Comparison of ENCODE assay signal across 11 cellular contexts in genomic region chr5:112329429-112330090, GRCh38.
DNase-seq lines count a peak whose midpoint lies in the region; ATAC-seq and TF ChIP-seq lines count a peak whose summit lies in the region.
"Had no signal": no experiment of that assay in that cellular context is flagged by ENCODE, and none has a peak within 500 bp of the region (broad histone marks: within the 10 kb centered on the region; RNA-seq: fewer than 3 reads in every experiment).

No MANE protein-coding gene starts in this region.

- H3K27ac ChIP-seq in DOHH2 (ENCODE audit: low read depth, low read length) (no peak overlapping the region), trophoblast cell (ENCODE audit: low read depth, low read length) (no peak overlapping the region)

- H3K9me3 ChIP-seq in DOHH2 (ENCODE audit: control insufficient read depth, insufficient read depth, low read length) (no peaks in the 10 kb centered on the region), trophoblast cell (ENCODE audit: insufficient read depth, low read depth, low read length) (no peaks in the 10 kb centered on the region)

- no peak overlapping the region for H3K27ac Mint-ChIP-seq in activated T-helper 17 cell treated with anti-CD3 and anti-CD28 coated beads, Interleukin-2, amount 50 U/mL, for 72 hours

- H3F3A ChIP-seq in DOHH2 (ENCODE audit: control insufficient read depth, insufficient read depth), result no peaks in the 10 kb centered on the region

- H4K20me1 ChIP-seq in DOHH2 (ENCODE audit: control insufficient read depth, insufficient read depth, low read depth, low read length), result no peaks in the 10 kb centered on the region

- H3K9ac ChIP-seq in trophoblast cell (ENCODE audit: low read length), result no peak overlapping the region

- H3K23ac ChIP-seq in trophoblast cell (ENCODE audit: low read length), result no peak overlapping the region

- H3K4me2 ChIP-seq in DOHH2 (ENCODE audit: low read length) (peak overlapping the region; percentile 60), trophoblast cell (ENCODE audit: low read length) (no peak overlapping the region)

- H3K18ac ChIP-seq in trophoblast cell (ENCODE audit: low read length), result no peak overlapping the region

- H3K27me3 ChIP-seq in DOHH2 (ENCODE audit: control insufficient read depth, low read length) (0 out of 2 replicates have a peak, but pooled peaks cover 2% of the 10 kb centered on the region), trophoblast cell (ENCODE audit: insufficient read depth, low read length) (no peaks in the 10 kb centered on the region)

- H3K4me3 ChIP-seq in DOHH2 (ENCODE audit: low read length) (peak overlapping the region; percentile 41; the same call in 1 of the 2 replicates), trophoblast cell (ENCODE audit: low read depth, low read length) (no peak overlapping the region)

- H2BK5ac ChIP-seq in trophoblast cell (ENCODE audit: low read depth, low read length, poor library complexity), result no peak overlapping the region

- no peak overlapping the region for H4K91ac ChIP-seq in trophoblast cell (ENCODE audit: low read depth, low read length)

- no peak overlapping the region for H4K8ac ChIP-seq in trophoblast cell (ENCODE audit: low read depth, low read length)

- H2BK120ac ChIP-seq in trophoblast cell (ENCODE audit: insufficient read depth, low read length, poor library complexity), result no peak overlapping the region

- WGBS in trophoblast cell (ENCODE audit: extremely low coverage, insufficient coverage, insufficient read length), result no CpG with 5 or more reads among the region's 5 CpGs

- TF ChIP-seq CTCF in DOHH2 (IDR thresholded peaks at IDR 0.05; ENCODE audit: low read depth, low read length, poor library complexity, severe bottlenecking), result no peak

- no peak overlapping the region for H2AFZ ChIP-seq in trophoblast cell (ENCODE audit: insufficient read depth, low read length, poor library complexity)

- H3K9me2 ChIP-seq in DOHH2 (replicated peaks; ENCODE audit: control insufficient read depth, low read length), result no peaks in the 10 kb centered on the region

- peaks cover 2% of the 10 kb centered on the region for H3K79me1 ChIP-seq in trophoblast cell (ENCODE audit: low read length)

- H3K27me3 Mint-ChIP-seq in activated T-helper 17 cell treated with anti-CD3 and anti-CD28 coated beads, Interleukin-2, amount 50 U/mL, for 72 hours, result peaks cover 8% of the 10 kb centered on the region

- H3K4me1 ChIP-seq in DOHH2 (ENCODE audit: control insufficient read depth, low read length) (peaks cover 13% of the 10 kb centered on the region), trophoblast cell (ENCODE audit: control insufficient read depth in 1 of 2, insufficient read depth in 2 of 2, low read length in 2 of 2) (peaks cover 10 to 14% of the 10 kb centered on the region in 2 experiments)

- peak; percentile 84 for ATAC-seq in GM19397 (IDR thresholded peaks at IDR 0.05; ENCODE audit: unreplicated experiment)
- ATAC-seq in HG03097 (IDR thresholded peaks at IDR 0.05; ENCODE audit: low FRiP score, unreplicated experiment), result peak; percentile 75
- peak; percentile 86 for ATAC-seq in activated T-helper 17 cell treated with anti-CD3 and anti-CD28 coated beads, Interleukin-2, amount 50 U/mL, for 72 hours (replicated peaks)

- H3K79me2 ChIP-seq in DOHH2 (ENCODE audit: control insufficient read depth, low read length), result no peaks in the 10 kb centered on the region
- H3K79me2 ChIP-seq in trophoblast cell (ENCODE audit: control insufficient read depth, insufficient read depth, low read length, poor library complexity), result no peaks in the 10 kb centered on the region

- DNase-seq in NCI-H2196 treated with DMSO at 0.1 percent for 48 hours (lab: John Stamatoyannopoulos, UW; ENCODE audit: unreplicated experiment), result no peak
- no peak for DNase-seq in GM03348 (ENCODE audit: low spot score)
- no peak for DNase-seq in trophoblast cell
- no peak for DNase-seq in amygdala (lab: John Stamatoyannopoulos, UW)
- DNase-seq: DMS79 treated with DMSO at 0.1 percent for 48 hours, MV-4-11 had no signal

- peak overlapping the region; percentile 5 for H3K4me3 Mint-ChIP-seq in activated T-helper 17 cell treated with anti-CD3 and anti-CD28 coated beads, Interleukin-2, amount 50 U/mL, for 72 hours
- H3K4me3 Mint-ChIP-seq: nephron had no signal

- no peak overlapping the region for H3K4ac ChIP-seq in trophoblast cell (ENCODE audit: low read depth, low read length)

- no peaks in the 10 kb centered on the region for H3K9me3 Mint-ChIP-seq in activated T-helper 17 cell treated with anti-CD3 and anti-CD28 coated beads, Interleukin-2, amount 50 U/mL, for 72 hours
- H3K9me3 Mint-ChIP-seq: nephron had no signal

- H3K36me3 Mint-ChIP-seq in activated T-helper 17 cell treated with anti-CD3 and anti-CD28 coated beads, Interleukin-2, amount 50 U/mL, for 72 hours (ENCODE audit: low read depth), result no peaks in the 10 kb centered on the region

- no peak overlapping the region for H2AK5ac ChIP-seq in trophoblast cell (ENCODE audit: low read length)

- H2BK12ac ChIP-seq in trophoblast cell (ENCODE audit: low read length), result no peak overlapping the region

- peaks cover 6% of the 10 kb centered on the region for H3K4me1 Mint-ChIP-seq in activated T-helper 17 cell treated with anti-CD3 and anti-CD28 coated beads, Interleukin-2, amount 50 U/mL, for 72 hours

- H3K36me3 ChIP-seq in DOHH2 (ENCODE audit: control insufficient read depth, low read length) (no peaks in the 10 kb centered on the region), trophoblast cell (ENCODE audit: control insufficient read depth in 1 of 2, insufficient read depth in 2 of 2, low read length in 2 of 2) (no peaks in the 10 kb centered on the region)

- H3K14ac ChIP-seq in trophoblast cell (ENCODE audit: low read length), result no peak overlapping the region

- no peak overlapping the region for H4K12ac ChIP-seq in trophoblast cell (ENCODE audit: low read depth, low read length)
